ENCODE assay signal across 17 cellular contexts in genomic region chr1:63777286-63777685, GRCh38. TPM values are rescaled to one million over a fixed set of nuclear protein-coding genes. Genes with fewer than 3 reads are reported as not detected.
DNase-seq lines count a peak whose midpoint lies in the region; ATAC-seq and TF ChIP-seq lines count a peak whose summit lies in the region.
"Had no signal": no experiment of that assay in that cellular context is flagged by ENCODE, and none has a peak within 500 bp of the region (broad histone marks: within the 10 kb centered on the region; RNA-seq: fewer than 3 reads in every experiment).

No MANE protein-coding gene starts in this region.

- peaks cover 68% of the 10 kb centered on the region for H3K4me1 Mint-ChIP-seq in type B pancreatic cell (ENCODE audit: unreplicated experiment)
- H3K4me1 Mint-ChIP-seq in activated T-helper 17 cell treated with anti-CD3 and anti-CD28 coated beads, Interleukin-2, amount 50 U/mL, for 72 hours, result peaks cover 6% of the 10 kb centered on the region

- H3K27me3 ChIP-seq in ascending aorta (no peaks in the 10 kb centered on the region), iPS-15b (ENCODE audit: control insufficient read depth, insufficient read depth, low read length) (no peaks in the 10 kb centered on the region), psoas muscle (ENCODE audit: insufficient read depth in 3 of 3, low read length in 2 of 3) (peaks cover 0 to 7% (median 0%) of the 10 kb centered on the region in 3 donors)

- TF ChIP-seq CTCF in ascending aorta (IDR thresholded peaks at IDR 0.05) (no peak), type B pancreatic cell (conservative IDR thresholded peaks at IDR 0.05) (peak; percentile 20), psoas muscle (IDR thresholded peaks at IDR 0.05) (no peak)

- no peaks in the 10 kb centered on the region for H3K36me3 Mint-ChIP-seq in type B pancreatic cell
- peaks cover 6% of the 10 kb centered on the region for H3K36me3 Mint-ChIP-seq in activated T-helper 17 cell treated with anti-CD3 and anti-CD28 coated beads, Interleukin-2, amount 50 U/mL, for 72 hours (ENCODE audit: low read depth)

- H3K27me3 Mint-ChIP-seq in type B pancreatic cell, result peaks cover 29% of the 10 kb centered on the region
- peaks cover 67% of the 10 kb centered on the region for H3K27me3 Mint-ChIP-seq in activated T-helper 17 cell treated with anti-CD3 and anti-CD28 coated beads, Interleukin-2, amount 50 U/mL, for 72 hours

- intact Hi-C loops in ascending aorta (cut with DNase I) (loop anchor here (5.0 kb wide), 1 partner anchor 160 kb away; no protein-coding TSS in a partner anchor), psoas muscle (cut with DNase I) (loop anchor here (5.0 to 10.0 kb wide), 5 partner anchors 140 to 468 kb away; no protein-coding TSS in a partner anchor)

- peak overlapping the region; percentile 44 for H3K4me3 Mint-ChIP-seq in type B pancreatic cell
- H3K4me3 Mint-ChIP-seq in activated T-helper 17 cell treated with anti-CD3 and anti-CD28 coated beads, Interleukin-2, amount 50 U/mL, for 72 hours, result no peak overlapping the region
- H3K4me3 Mint-ChIP-seq: CD4-positive, alpha-beta T cell had no signal

- H3K27ac ChIP-seq in ascending aorta (peak overlapping the region; percentile 96 to 99), psoas muscle (no peak overlapping the region)
- H3K27ac ChIP-seq: upper lobe of left lung had no signal

- peaks cover 0 to 36% of the 10 kb centered on the region in 2 donors for H3K4me1 ChIP-seq in ascending aorta
- H3K4me1 ChIP-seq in iPS-15b (ENCODE audit: control insufficient read depth, insufficient read depth, low read length), result peaks cover 67% of the 10 kb centered on the region
- peaks cover 15% of the 10 kb centered on the region for H3K4me1 ChIP-seq in psoas muscle

- no peaks in the 10 kb centered on the region for H3K9me3 ChIP-seq in ascending aorta
- no peaks in the 10 kb centered on the region for H3K9me3 ChIP-seq in iPS-15b (ENCODE audit: control insufficient read depth, insufficient read depth, low read length)
- no peaks in the 10 kb centered on the region for H3K9me3 ChIP-seq in psoas muscle
- H3K9me3 ChIP-seq: upper lobe of left lung had no signal

- peak overlapping the region in 1 of 2 donors; percentile 92 for H3K4me3 ChIP-seq in ascending aorta
- peak overlapping the region; percentile 79 for H3K4me3 ChIP-seq in iPS-15b (ENCODE audit: low read depth, low read length)
- no peak overlapping the region for H3K4me3 ChIP-seq in psoas muscle

- DNase-seq in NCI-H82 (lab: John Stamatoyannopoulos, UW), result peak; percentile 15
- DNase-seq in NCI-H82 treated with DMSO at 0.1 percent for 48 hours (lab: John Stamatoyannopoulos, UW; ENCODE audit: unreplicated experiment), result no peak
- DNase-seq in ascending aorta (ENCODE audit: low spot score in 2 of 2), result no peak
- no peak for DNase-seq in type B pancreatic cell (ENCODE audit: extremely low spot score, unreplicated experiment)
- DNase-seq in psoas muscle, result no peak
- DNase-seq: activated CD4-positive, alpha-beta T cell treated with anti-CD3 and anti-CD28 coated beads, Interleukin-2, amount 50 U/mL, for 4 hours; activated T-cell treated with anti-CD3 and anti-CD28 coated beads, Interleukin-2, amount 50 U/mL, for 1 hour; CD4-positive, alpha-beta T cell; hypothalamus; Kasumi-1; NCI-H1417; NCI-H345; upper lobe of left lung had no signal

- H3K36me3 ChIP-seq in ascending aorta (no peaks in the 10 kb centered on the region), iPS-15b (ENCODE audit: control insufficient read depth, insufficient read depth, low read length) (no peaks in the 10 kb centered on the region), psoas muscle (ENCODE audit: insufficient read depth in 1 of 2, low read depth in 1 of 2) (no peaks in the 10 kb centered on the region)
- H3K36me3 ChIP-seq: upper lobe of left lung had no signal

- H3K9me3 Mint-ChIP-seq in type B pancreatic cell, result peaks cover 4% of the 10 kb centered on the region
- no peaks in the 10 kb centered on the region for H3K9me3 Mint-ChIP-seq in activated T-helper 17 cell treated with anti-CD3 and anti-CD28 coated beads, Interleukin-2, amount 50 U/mL, for 72 hours
- H3K9me3 Mint-ChIP-seq: activated naive CD4-positive, alpha-beta T cell treated with anti-CD3 and anti-CD28 coated beads, Interleukin-2, amount 50 U/mL, for 72 hours; CD4-positive, alpha-beta T cell had no signal

- no peak overlapping the region for H3K27ac Mint-ChIP-seq in type B pancreatic cell
- no peak overlapping the region for H3K27ac Mint-ChIP-seq in activated T-helper 17 cell treated with anti-CD3 and anti-CD28 coated beads, Interleukin-2, amount 50 U/mL, for 72 hours
- H3K27ac Mint-ChIP-seq: activated naive CD4-positive, alpha-beta T cell treated with anti-CD3 and anti-CD28 coated beads, Interleukin-2, amount 50 U/mL, for 72 hours; CD4-positive, alpha-beta T cell had no signal

- ATAC-seq in activated T-helper 17 cell treated with anti-CD3 and anti-CD28 coated beads, Interleukin-2, amount 50 U/mL, for 72 hours (replicated peaks), result no peak
- ATAC-seq in psoas muscle (no peak), GM19328 (IDR thresholded peaks at IDR 0.05; ENCODE audit: unreplicated experiment) (no peak)
- ATAC-seq: activated naive CD4-positive, alpha-beta T cell treated with anti-CD3 and anti-CD28 coated beads, Interleukin-2, amount 50 U/mL, for 72 hours had no signal

- WGBS in psoas muscle, 3 donors, result 88 to 91% (median 88%) methylated on average over 2 of the region's 2 CpGs

- H3K9ac ChIP-seq in iPS-15b (ENCODE audit: low read depth, low read length), result no peak overlapping the region

RNA-seq across cellular contexts. Expression of gene ROR1, which starts 3.5 kb away (rescaled TPM):
- total RNA-seq in ascending aorta (115 TPM), type B pancreatic cell (ENCODE audit: low replicate concordance) (14.9 and 32.0 TPM in 2 replicates), psoas muscle (1 to 10 TPM; 1.2 to 2.8 (median 2.0) TPM)
- under 1 TPM in 1 of 2 donors, not detected in 1; 0.09 TPM for total RNA-seq in activated T-helper 17 cell treated with anti-CD3 and anti-CD28 coated beads, Interleukin-2, amount 50 U/mL, for 72 hours
- under 1 TPM; 0.13 to 0.69 (median 0.44) TPM for polyA plus RNA-seq in psoas muscle
- total RNA-seq: CD4-positive, alpha-beta T cell had no signal
